Comparison of ENCODE assay signal across 25 cellular contexts in genomic region chr22:47597041-47597440, GRCh38.
"Had no signal": no experiment of that assay in that cellular context is flagged by ENCODE, and none has a peak within 500 bp of the region (broad histone marks: within the 10 kb centered on the region; RNA-seq: fewer than 3 reads in every experiment).

No MANE protein-coding gene starts in this region.

- H3K4me1 Mint-ChIP-seq: activated CD4-positive, alpha-beta memory T cell treated with anti-CD3 and anti-CD28 coated beads, Interleukin-2, amount 10 ng/mL, durations not matched to agents 7 days and 5 days; activated CD4-positive, alpha-beta T cell treated with anti-CD3 and anti-CD28 coated beads, Interleukin-2, amount 10 ng/mL, durations not matched to agents 7 days and 5 days; activated naive CD4-positive, alpha-beta T cell treated with anti-CD3 and anti-CD28 coated beads, Interleukin-2, amount 10 ng/mL, durations not matched to agents 7 days and 5 days; activated naive CD8-positive, alpha-beta T cell treated with anti-CD3 and anti-CD28 coated beads, Interleukin-2, amount 10 ng/mL, durations not matched to agents 7 days and 5 days had no signal

- H3K36me3 Mint-ChIP-seq: activated naive CD4-positive, alpha-beta T cell treated with anti-CD3 and anti-CD28 coated beads, Interleukin-2, amount 10 ng/mL, durations not matched to agents 7 days and 5 days; activated naive CD8-positive, alpha-beta T cell treated with anti-CD3 and anti-CD28 coated beads, Interleukin-2, amount 10 ng/mL, durations not matched to agents 7 days and 5 days; brain; natural killer cell treated with Interleukin-12 subunit alpha and Interleukin-12 subunit beta and Interleukin-15 and Interleukin-18, amount 100 ng/mL, for 72 hours had no signal

- H3K27me3 ChIP-seq: ascending aorta, cardiac muscle cell, foreskin keratinocyte, testis, transverse colon had no signal

- ATAC-seq: esophagus mucosa; foreskin keratinocyte; heart left ventricle; left lobe of liver; lower lobe of right lung; natural killer cell treated with Interleukin-12 subunit alpha and Interleukin-12 subunit beta and Interleukin-15 and Interleukin-18, amount 100 ng/mL, for 72 hours; right cardiac atrium; WTC11 had no signal

- H3K27ac Mint-ChIP-seq: activated CD4-positive, alpha-beta memory T cell treated with anti-CD3 and anti-CD28 coated beads, Interleukin-2, amount 10 ng/mL, durations not matched to agents 7 days and 5 days; activated CD4-positive, alpha-beta T cell treated with anti-CD3 and anti-CD28 coated beads, Interleukin-2, amount 10 ng/mL, durations not matched to agents 7 days and 5 days; activated naive CD4-positive, alpha-beta T cell treated with anti-CD3 and anti-CD28 coated beads, Interleukin-2, amount 10 ng/mL, durations not matched to agents 7 days and 5 days; activated naive CD8-positive, alpha-beta T cell treated with anti-CD3 and anti-CD28 coated beads, Interleukin-2, amount 10 ng/mL, durations not matched to agents 7 days and 5 days; brain; natural killer cell treated with Interleukin-12 subunit alpha and Interleukin-12 subunit beta and Interleukin-15 and Interleukin-18, amount 100 ng/mL, for 72 hours; WTC11 had no signal

- H3K36me3 ChIP-seq: ascending aorta, cardiac muscle cell, heart left ventricle, lower lobe of right lung, transverse colon had no signal

- H3K4me1 ChIP-seq: ascending aorta, foreskin keratinocyte, heart left ventricle, lower lobe of right lung, testis, transverse colon had no signal

- H3K9me3 ChIP-seq: ascending aorta, lower lobe of right lung, testis, transverse colon had no signal

- DNase-seq: activated CD4-positive, alpha-beta memory T cell treated with anti-CD3 and anti-CD28 coated beads, Interleukin-2, amount 10 ng/mL, durations not matched to agents 7 days and 5 days; activated CD4-positive, alpha-beta T cell treated with anti-CD3 and anti-CD28 coated beads for 1 hour; activated CD4-positive, alpha-beta T cell treated with anti-CD3 and anti-CD28 coated beads, Interleukin-2, amount 10 ng/mL, durations not matched to agents 7 days and 5 days; activated gamma-delta T cell; activated naive CD4-positive, alpha-beta T cell treated with anti-CD3 and anti-CD28 coated beads, Interleukin-2, amount 10 ng/mL, durations not matched to agents 7 days and 5 days; activated naive CD8-positive, alpha-beta T cell treated with anti-CD3 and anti-CD28 coated beads, Interleukin-2, amount 10 ng/mL, durations not matched to agents 7 days and 5 days; cortex of kidney; foreskin keratinocyte; lower lobe of right lung; mesenchymal stem cell; posterior cingulate gyrus; right cardiac atrium; stimulated activated CD4-positive, alpha-beta T cell treated with anti-CD3 and anti-CD28 coated beads, Interleukin-2, amount 100 ng/mL, for 48 hours; stimulated activated naive CD4-positive, alpha-beta T cell treated with Interleukin-2 at 50 U/mL for 16 hours; T-helper 2 cell; testis; transverse colon had no signal

- H3K27me3 Mint-ChIP-seq: activated CD4-positive, alpha-beta memory T cell treated with anti-CD3 and anti-CD28 coated beads, Interleukin-2, amount 10 ng/mL, durations not matched to agents 7 days and 5 days; activated CD4-positive, alpha-beta T cell treated with anti-CD3 and anti-CD28 coated beads, Interleukin-2, amount 10 ng/mL, durations not matched to agents 7 days and 5 days; activated naive CD4-positive, alpha-beta T cell treated with anti-CD3 and anti-CD28 coated beads, Interleukin-2, amount 10 ng/mL, durations not matched to agents 7 days and 5 days had no signal

- H3K9me3 Mint-ChIP-seq: activated CD4-positive, alpha-beta memory T cell treated with anti-CD3 and anti-CD28 coated beads, Interleukin-2, amount 10 ng/mL, durations not matched to agents 7 days and 5 days; activated CD4-positive, alpha-beta T cell treated with anti-CD3 and anti-CD28 coated beads, Interleukin-2, amount 10 ng/mL, durations not matched to agents 7 days and 5 days; activated naive CD4-positive, alpha-beta T cell treated with anti-CD3 and anti-CD28 coated beads, Interleukin-2, amount 10 ng/mL, durations not matched to agents 7 days and 5 days; activated naive CD8-positive, alpha-beta T cell treated with anti-CD3 and anti-CD28 coated beads, Interleukin-2, amount 10 ng/mL, durations not matched to agents 7 days and 5 days; natural killer cell treated with Interleukin-12 subunit alpha and Interleukin-12 subunit beta and Interleukin-15 and Interleukin-18, amount 100 ng/mL, for 72 hours had no signal

- H3K4me3 ChIP-seq: ascending aorta, cardiac muscle cell, heart left ventricle, lower lobe of right lung, testis, transverse colon had no signal

- H3K27ac ChIP-seq: ascending aorta, cardiac muscle cell, foreskin keratinocyte, heart left ventricle, lower lobe of right lung, testis, transverse colon had no signal

- H3K4me3 Mint-ChIP-seq: activated CD4-positive, alpha-beta memory T cell treated with anti-CD3 and anti-CD28 coated beads, Interleukin-2, amount 10 ng/mL, durations not matched to agents 7 days and 5 days; activated CD4-positive, alpha-beta T cell treated with anti-CD3 and anti-CD28 coated beads, Interleukin-2, amount 10 ng/mL, durations not matched to agents 7 days and 5 days; activated naive CD4-positive, alpha-beta T cell treated with anti-CD3 and anti-CD28 coated beads, Interleukin-2, amount 10 ng/mL, durations not matched to agents 7 days and 5 days; activated naive CD8-positive, alpha-beta T cell treated with anti-CD3 and anti-CD28 coated beads, Interleukin-2, amount 10 ng/mL, durations not matched to agents 7 days and 5 days; brain; natural killer cell treated with Interleukin-12 subunit alpha and Interleukin-12 subunit beta and Interleukin-15 and Interleukin-18, amount 100 ng/mL, for 72 hours; WTC11 had no signal
